2 cellular contexts compared by ENCODE assay signal in the genomic region with DNA sequence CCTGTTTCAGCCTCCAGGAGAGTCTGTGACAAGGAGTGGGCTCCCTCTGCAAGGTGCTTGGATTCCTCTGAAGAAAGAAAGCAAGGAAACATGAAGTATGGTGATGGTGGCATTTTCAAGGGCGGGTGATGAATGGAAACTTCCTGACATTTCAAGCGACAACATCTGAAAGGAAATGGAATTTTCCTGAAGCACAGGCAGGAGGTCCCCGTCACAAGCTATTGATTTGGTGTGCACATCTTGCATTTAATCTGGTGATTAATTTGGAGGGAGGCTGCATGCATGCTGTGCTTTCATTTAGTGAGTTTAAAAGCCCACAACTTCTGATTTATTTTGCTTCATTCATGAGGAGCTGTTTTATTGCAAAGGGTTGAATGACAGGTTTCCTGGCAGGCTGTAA.
TF ChIP-seq lines count a peak whose summit lies in the region.

No MANE protein-coding gene starts in this region.

TF ChIP-seq in Ishikawa, 13 proteins besides CTCF, POLR2A, EP300 and RAD21 (continued from another document):
- TF ChIP-seq, protein P1, sequence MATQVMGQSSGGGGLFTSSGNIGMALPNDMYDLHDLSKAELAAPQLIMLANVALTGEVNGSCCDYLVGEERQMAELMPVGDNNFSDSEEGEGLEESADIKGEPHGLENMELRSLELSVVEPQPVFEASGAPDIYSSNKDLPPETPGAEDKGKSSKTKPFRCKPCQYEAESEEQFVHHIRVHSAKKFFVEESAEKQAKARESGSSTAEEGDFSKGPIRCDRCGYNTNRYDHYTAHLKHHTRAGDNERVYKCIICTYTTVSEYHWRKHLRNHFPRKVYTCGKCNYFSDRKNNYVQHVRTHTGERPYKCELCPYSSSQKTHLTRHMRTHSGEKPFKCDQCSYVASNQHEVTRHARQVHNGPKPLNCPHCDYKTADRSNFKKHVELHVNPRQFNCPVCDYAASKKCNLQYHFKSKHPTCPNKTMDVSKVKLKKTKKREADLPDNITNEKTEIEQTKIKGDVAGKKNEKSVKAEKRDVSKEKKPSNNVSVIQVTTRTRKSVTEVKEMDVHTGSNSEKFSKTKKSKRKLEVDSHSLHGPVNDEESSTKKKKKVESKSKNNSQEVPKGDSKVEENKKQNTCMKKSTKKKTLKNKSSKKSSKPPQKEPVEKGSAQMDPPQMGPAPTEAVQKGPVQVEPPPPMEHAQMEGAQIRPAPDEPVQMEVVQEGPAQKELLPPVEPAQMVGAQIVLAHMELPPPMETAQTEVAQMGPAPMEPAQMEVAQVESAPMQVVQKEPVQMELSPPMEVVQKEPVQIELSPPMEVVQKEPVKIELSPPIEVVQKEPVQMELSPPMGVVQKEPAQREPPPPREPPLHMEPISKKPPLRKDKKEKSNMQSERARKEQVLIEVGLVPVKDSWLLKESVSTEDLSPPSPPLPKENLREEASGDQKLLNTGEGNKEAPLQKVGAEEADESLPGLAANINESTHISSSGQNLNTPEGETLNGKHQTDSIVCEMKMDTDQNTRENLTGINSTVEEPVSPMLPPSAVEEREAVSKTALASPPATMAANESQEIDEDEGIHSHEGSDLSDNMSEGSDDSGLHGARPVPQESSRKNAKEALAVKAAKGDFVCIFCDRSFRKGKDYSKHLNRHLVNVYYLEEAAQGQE (IDR thresholded peaks at IDR 0.05; ENCODE audit: low read depth) = no peak
- TF ChIP-seq NFIC (IDR thresholded peaks at IDR 0.05) = peak; percentile 84
- TF ChIP-seq, protein P2, sequence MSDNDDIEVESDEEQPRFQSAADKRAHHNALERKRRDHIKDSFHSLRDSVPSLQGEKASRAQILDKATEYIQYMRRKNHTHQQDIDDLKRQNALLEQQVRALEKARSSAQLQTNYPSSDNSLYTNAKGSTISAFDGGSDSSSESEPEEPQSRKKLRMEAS (IDR thresholded peaks at IDR 0.05) = peak; percentile 53; the same call in 1 of the 2 replicates
- TF ChIP-seq CEBPB (IDR thresholded peaks at IDR 0.05) = 0 out of 2 replicates have a peak, but pooled peaks have one; percentile 26
TF ChIP-seq in Ishikawa: peak in this region for 6.

TF ChIP-seq in SK-N-SH treated with all-trans-retinoic acid at 6 μM for 48 hours, 23 proteins besides CTCF, POLR2A, EP300 and RAD21 (continued from another document):
- TF ChIP-seq, protein P3, sequence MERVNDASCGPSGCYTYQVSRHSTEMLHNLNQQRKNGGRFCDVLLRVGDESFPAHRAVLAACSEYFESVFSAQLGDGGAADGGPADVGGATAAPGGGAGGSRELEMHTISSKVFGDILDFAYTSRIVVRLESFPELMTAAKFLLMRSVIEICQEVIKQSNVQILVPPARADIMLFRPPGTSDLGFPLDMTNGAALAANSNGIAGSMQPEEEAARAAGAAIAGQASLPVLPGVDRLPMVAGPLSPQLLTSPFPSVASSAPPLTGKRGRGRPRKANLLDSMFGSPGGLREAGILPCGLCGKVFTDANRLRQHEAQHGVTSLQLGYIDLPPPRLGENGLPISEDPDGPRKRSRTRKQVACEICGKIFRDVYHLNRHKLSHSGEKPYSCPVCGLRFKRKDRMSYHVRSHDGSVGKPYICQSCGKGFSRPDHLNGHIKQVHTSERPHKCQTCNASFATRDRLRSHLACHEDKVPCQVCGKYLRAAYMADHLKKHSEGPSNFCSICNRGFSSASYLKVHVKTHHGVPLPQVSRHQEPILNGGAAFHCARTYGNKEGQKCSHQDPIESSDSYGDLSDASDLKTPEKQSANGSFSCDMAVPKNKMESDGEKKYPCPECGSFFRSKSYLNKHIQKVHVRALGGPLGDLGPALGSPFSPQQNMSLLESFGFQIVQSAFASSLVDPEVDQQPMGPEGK (CRISPR knock-in tag; IDR thresholded peaks at IDR 0.05; ENCODE audit: borderline replicate concordance) = no peak
- TF ChIP-seq ESRRG (CRISPR knock-in tag; IDR thresholded peaks at IDR 0.05) = no peak
- no peak for TF ChIP-seq OSR1 (CRISPR knock-in tag; IDR thresholded peaks at IDR 0.05)
- no peak for TF ChIP-seq ZFP3 (CRISPR knock-in tag; IDR thresholded peaks at IDR 0.05)
- no peak for TF ChIP-seq ZNF565 (CRISPR knock-in tag; conservative IDR thresholded peaks at IDR 0.05; ENCODE audit: low read depth)
- TF ChIP-seq, protein P4, sequence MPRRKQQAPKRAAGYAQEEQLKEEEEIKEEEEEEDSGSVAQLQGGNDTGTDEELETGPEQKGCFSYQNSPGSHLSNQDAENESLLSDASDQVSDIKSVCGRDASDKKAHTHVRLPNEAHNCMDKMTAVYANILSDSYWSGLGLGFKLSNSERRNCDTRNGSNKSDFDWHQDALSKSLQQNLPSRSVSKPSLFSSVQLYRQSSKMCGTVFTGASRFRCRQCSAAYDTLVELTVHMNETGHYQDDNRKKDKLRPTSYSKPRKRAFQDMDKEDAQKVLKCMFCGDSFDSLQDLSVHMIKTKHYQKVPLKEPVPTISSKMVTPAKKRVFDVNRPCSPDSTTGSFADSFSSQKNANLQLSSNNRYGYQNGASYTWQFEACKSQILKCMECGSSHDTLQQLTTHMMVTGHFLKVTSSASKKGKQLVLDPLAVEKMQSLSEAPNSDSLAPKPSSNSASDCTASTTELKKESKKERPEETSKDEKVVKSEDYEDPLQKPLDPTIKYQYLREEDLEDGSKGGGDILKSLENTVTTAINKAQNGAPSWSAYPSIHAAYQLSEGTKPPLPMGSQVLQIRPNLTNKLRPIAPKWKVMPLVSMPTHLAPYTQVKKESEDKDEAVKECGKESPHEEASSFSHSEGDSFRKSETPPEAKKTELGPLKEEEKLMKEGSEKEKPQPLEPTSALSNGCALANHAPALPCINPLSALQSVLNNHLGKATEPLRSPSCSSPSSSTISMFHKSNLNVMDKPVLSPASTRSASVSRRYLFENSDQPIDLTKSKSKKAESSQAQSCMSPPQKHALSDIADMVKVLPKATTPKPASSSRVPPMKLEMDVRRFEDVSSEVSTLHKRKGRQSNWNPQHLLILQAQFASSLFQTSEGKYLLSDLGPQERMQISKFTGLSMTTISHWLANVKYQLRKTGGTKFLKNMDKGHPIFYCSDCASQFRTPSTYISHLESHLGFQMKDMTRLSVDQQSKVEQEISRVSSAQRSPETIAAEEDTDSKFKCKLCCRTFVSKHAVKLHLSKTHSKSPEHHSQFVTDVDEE (CRISPR knock-in tag; IDR thresholded peaks at IDR 0.05) = no peak
- no peak for TF ChIP-seq ZNF70 (CRISPR knock-in tag; IDR thresholded peaks at IDR 0.05)
- TF ChIP-seq BACH2 (CRISPR knock-in tag; IDR thresholded peaks at IDR 0.05; ENCODE audit: borderline replicate concordance) = no peak
- TF ChIP-seq GLIS3 (CRISPR knock-in tag; IDR thresholded peaks at IDR 0.05) = no peak
